In the genomic region with DNA sequence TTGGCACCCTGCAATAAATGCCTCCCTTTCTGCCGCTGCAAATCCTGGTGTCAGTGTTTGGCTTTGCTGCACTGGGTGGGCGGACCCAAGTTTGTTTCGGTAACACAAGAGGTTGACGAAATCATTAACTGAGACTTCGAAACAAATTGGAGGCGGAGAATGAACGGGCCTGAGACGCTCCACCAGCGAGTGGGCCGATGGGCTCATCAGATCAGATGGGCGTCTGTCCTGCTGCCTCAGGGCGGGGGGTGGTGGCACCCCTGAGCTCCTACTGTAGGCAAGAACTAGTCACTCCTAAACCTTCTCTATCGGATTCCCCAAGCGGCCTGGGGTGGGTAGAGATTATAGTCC, we compare ENCODE assay signal across 8 cellular contexts. TPM values are rescaled to one million over a fixed set of nuclear protein-coding genes. Genes with fewer than 3 reads are reported as not detected.
DNase-seq lines count a peak whose midpoint lies in the region; ATAC-seq and TF ChIP-seq lines count a peak whose summit lies in the region.

No MANE protein-coding gene starts in this region.

- ATAC-seq in SK-N-SH treated with all-trans-retinoic acid at 6 μM for 48 hours (no peak), natural killer cell (no peak), GM18868 (IDR thresholded peaks at IDR 0.05; ENCODE audit: unreplicated experiment) (no peak)

- peaks cover 10 to 11% of the 10 kb centered on the region in 2 donors for H3K27me3 Mint-ChIP-seq in natural killer cell (ENCODE audit: low read depth in 2 of 2)

- H3K36me3 ChIP-seq in SK-N-SH (replicated peaks in 1 of 2; ENCODE audit: control insufficient read depth in 1 of 2, insufficient read depth in 2 of 2, low read length in 1 of 2) (peaks cover 0 to 1% of the 10 kb centered on the region in 2 experiments), SK-N-MC (ENCODE audit: insufficient read depth, low read length) (no peaks in the 10 kb centered on the region), fibroblast of lung (ENCODE audit: control insufficient read depth, insufficient read depth, low read length) (no peaks in the 10 kb centered on the region)

- no peak for DNase-seq in SK-N-SH
- DNase-seq in SK-N-MC (ENCODE audit: low read depth, low spot score) = no peak
- DNase-seq in fibroblast of lung (ENCODE audit: low read depth in 2 of 2) = peak; percentile 52 to 83
- DNase-seq in natural killer cell = no peak
- no peak for DNase-seq in NCI-H128 (lab: John Stamatoyannopoulos, UW; ENCODE audit: unreplicated experiment)
- DNase-seq in NCI-H146 (lab: John Stamatoyannopoulos, UW) = no peak

- POLR2A ChIA-PET in SK-N-SH (lab: Yijun Ruan, JAX) = no interaction called here

- H3K27me3 ChIP-seq in SK-N-SH (ENCODE audit: insufficient read depth) (no peaks in the 10 kb centered on the region), fibroblast of lung (ENCODE audit: control insufficient read depth, insufficient read depth, low read length) (no peaks in the 10 kb centered on the region)

- H2AFZ ChIP-seq in SK-N-SH (ENCODE audit: low read depth) (peak overlapping the region; percentile 88), fibroblast of lung (ENCODE audit: low read length) (peak overlapping the region; percentile 65)

- H3K9ac ChIP-seq in SK-N-SH = peak overlapping the region; percentile 74
- H3K9ac ChIP-seq in SK-N-MC (ENCODE audit: insufficient read length) = peak overlapping the region; percentile 81
- H3K9ac ChIP-seq in fibroblast of lung (ENCODE audit: insufficient read depth, low read length) = peak overlapping the region; percentile 63

- H3K27ac ChIP-seq in SK-N-SH (ENCODE audit: low read depth in 2 of 2, low read length in 1 of 2) (peak overlapping the region; percentile 69 to 94), SK-N-MC (no peak overlapping the region), fibroblast of lung (ENCODE audit: insufficient read depth, low read length) (peak overlapping the region; percentile 75)

- TF ChIP-seq CTCF in SK-N-SH (IDR thresholded peaks at IDR 0.05) (no peak), fibroblast of lung (conservative IDR thresholded peaks at IDR 0.05 in 1 of 2, IDR thresholded peaks at IDR 0.05 in 1 of 2; ENCODE audit: low read depth in 1 of 2, low read length in 2 of 2) (no peak), natural killer cell (IDR thresholded peaks at IDR 0.05) (no peak)

- TF ChIP-seq EP300 in SK-N-SH (IDR thresholded peaks at IDR 0.05; ENCODE audit: borderline replicate concordance in 1 of 2, low read depth in 1 of 2, low read length in 1 of 2) = no peak

- H3K9me2 ChIP-seq in SK-N-SH = no peaks in the 10 kb centered on the region

- no peaks in the 10 kb centered on the region for H3K36me3 Mint-ChIP-seq in natural killer cell

- H3K9me3 ChIP-seq in SK-N-SH (no peaks in the 10 kb centered on the region), SK-N-MC (ENCODE audit: low read depth, low read length) (no peaks in the 10 kb centered on the region), fibroblast of lung (ENCODE audit: control insufficient read depth, insufficient read depth, low read depth, low read length) (no peaks in the 10 kb centered on the region)

- H4K20me1 ChIP-seq in SK-N-SH (ENCODE audit: insufficient read depth) = peaks cover 4% of the 10 kb centered on the region; the same call in 1 of the 2 replicates
- H4K20me1 ChIP-seq in fibroblast of lung (ENCODE audit: control insufficient read depth, extremely low read depth, insufficient read depth, low read length) = no peaks in the 10 kb centered on the region

- H3K4me3 ChIP-seq in SK-N-SH (ENCODE audit: low read depth in 2 of 2, low read length in 1 of 2) (peak overlapping the region; percentile 81 to 89), SK-N-MC (peak overlapping the region; percentile 84), fibroblast of lung (replicated peaks in 1 of 4; ENCODE audit: control extremely low read depth in 1 of 4, insufficient read depth in 1 of 4, low read depth in 3 of 4, low read length in 4 of 4) (peak overlapping the region; percentile 31 to 64 (median 51))

- intact Hi-C loops in natural killer cell (cut with micrococcal nuclease) = loop anchor here (1.0 kb wide), 1 partner anchor 25 kb away; no protein-coding TSS in a partner anchor

- no peak for TF ChIP-seq RAD21 in SK-N-SH (IDR thresholded peaks at IDR 0.05; ENCODE audit: low read length)

- peak overlapping the region; percentile 91 for H3K4me3 Mint-ChIP-seq in natural killer cell

- peaks cover 5 to 33% of the 10 kb centered on the region in 2 experiments; a peak in 2 of 4 replicates for H3K4me1 ChIP-seq in SK-N-SH (ENCODE audit: control insufficient read depth in 1 of 2, insufficient read depth in 2 of 2, low read depth in 1 of 2, low read length in 1 of 2)
- peaks cover 13% of the 10 kb centered on the region for H3K4me1 ChIP-seq in fibroblast of lung (ENCODE audit: control insufficient read depth, extremely low read depth, insufficient read depth, low read length)

- H3K79me2 ChIP-seq in SK-N-SH (ENCODE audit: insufficient read depth) (peaks cover 40% of the 10 kb centered on the region), fibroblast of lung (ENCODE audit: control insufficient read depth, insufficient read depth, low read length) (peaks cover 14% of the 10 kb centered on the region)

- WGBS in SK-N-SH (ENCODE audit: low lambda C conversion rate) = 69% methylated on average over 14 of the region's 14 CpGs

- H3F3A ChIP-seq in SK-N-SH (replicated peaks; ENCODE audit: insufficient read depth) = no peaks in the 10 kb centered on the region

- H3K4me1 Mint-ChIP-seq in natural killer cell = peaks cover 28 to 42% of the 10 kb centered on the region in 2 donors

- H3K27ac Mint-ChIP-seq in natural killer cell = peak overlapping the region; percentile 78 to 83

- no peaks in the 10 kb centered on the region for H3K9me3 Mint-ChIP-seq in natural killer cell

- CTCF ChIA-PET in SK-N-SH (lab: Yijun Ruan, JAX) = interaction anchor here (1.0 to 5.3 kb wide), 8 partner anchors 8 to 146 kb away, joined by 3 to 51 read pairs (median 7); a partner anchor contains a TSS

- H3K4me2 ChIP-seq in SK-N-SH (peak overlapping the region; percentile 96), fibroblast of lung (ENCODE audit: extremely low read depth, insufficient read depth, low read length) (peak overlapping the region; percentile 74)

TF ChIP-seq in SK-N-SH, 30 proteins besides CTCF, POLR2A, EP300 and RAD21:
- TF ChIP-seq, protein P1, sequence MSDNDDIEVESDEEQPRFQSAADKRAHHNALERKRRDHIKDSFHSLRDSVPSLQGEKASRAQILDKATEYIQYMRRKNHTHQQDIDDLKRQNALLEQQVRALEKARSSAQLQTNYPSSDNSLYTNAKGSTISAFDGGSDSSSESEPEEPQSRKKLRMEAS (IDR thresholded peaks at IDR 0.05; ENCODE audit: low read depth) = no peak
- no peak for TF ChIP-seq POLR2AphosphoS5 (IDR thresholded peaks at IDR 0.05; ENCODE audit: low read depth, low read length)
- TF ChIP-seq JUND (IDR thresholded peaks at IDR 0.05) = no peak
- no peak for TF ChIP-seq TAF1 (IDR thresholded peaks at IDR 0.05; ENCODE audit: borderline replicate concordance, low read depth, low read length)
- TF ChIP-seq SIN3A (IDR thresholded peaks at IDR 0.05; ENCODE audit: borderline replicate concordance, low read depth, low read length) = no peak

TF ChIP-seq in SK-N-SH treated with all-trans-retinoic acid at 6 μM for 48 hours, 23 proteins besides CTCF, POLR2A, EP300 and RAD21:
- TF ChIP-seq ESRRG (CRISPR knock-in tag; IDR thresholded peaks at IDR 0.05) = no peak
- TF ChIP-seq ISL1 (CRISPR knock-in tag; IDR thresholded peaks at IDR 0.05) = no peak
- TF ChIP-seq, protein P2, sequence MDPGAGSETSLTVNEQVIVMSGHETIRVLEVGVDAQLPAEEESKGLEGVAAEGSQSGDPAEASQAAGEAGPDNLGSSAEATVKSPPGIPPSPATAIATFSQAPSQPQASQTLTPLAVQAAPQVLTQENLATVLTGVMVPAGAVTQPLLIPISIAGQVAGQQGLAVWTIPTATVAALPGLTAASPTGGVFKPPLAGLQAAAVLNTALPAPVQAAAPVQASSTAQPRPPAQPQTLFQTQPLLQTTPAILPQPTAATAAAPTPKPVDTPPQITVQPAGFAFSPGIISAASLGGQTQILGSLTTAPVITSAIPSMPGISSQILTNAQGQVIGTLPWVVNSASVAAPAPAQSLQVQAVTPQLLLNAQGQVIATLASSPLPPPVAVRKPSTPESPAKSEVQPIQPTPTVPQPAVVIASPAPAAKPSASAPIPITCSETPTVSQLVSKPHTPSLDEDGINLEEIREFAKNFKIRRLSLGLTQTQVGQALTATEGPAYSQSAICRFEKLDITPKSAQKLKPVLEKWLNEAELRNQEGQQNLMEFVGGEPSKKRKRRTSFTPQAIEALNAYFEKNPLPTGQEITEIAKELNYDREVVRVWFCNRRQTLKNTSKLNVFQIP (CRISPR knock-in tag; IDR thresholded peaks at IDR 0.05; ENCODE audit: borderline replicate concordance, low read depth) = no peak
- no peak for TF ChIP-seq OSR1 (CRISPR knock-in tag; IDR thresholded peaks at IDR 0.05)
- TF ChIP-seq ARNTL (CRISPR knock-in tag; IDR thresholded peaks at IDR 0.05; ENCODE audit: borderline replicate concordance, low read depth) = no peak
- no peak for TF ChIP-seq ZFP3 (CRISPR knock-in tag; IDR thresholded peaks at IDR 0.05)

RNA-seq across cellular contexts. Expression of a gene that starts 0.9 kb away (rescaled TPM):
- polyA plus RNA-seq in SK-N-SH (2012; rRNA removed) (31.6 and 33.1 TPM in 2 replicates), fibroblast of lung (20.4 and 29.0 TPM in 2 replicates)
- polyA plus RNA-seq in SK-N-SH (2012; cell fraction: cytosol; rRNA removed) = 10.2 and 17.6 TPM in 2 replicates
- 71.6 and 84.7 TPM in 2 replicates for polyA plus RNA-seq in SK-N-SH (2012; cell fraction: nucleus; rRNA removed)
- total RNA-seq in fibroblast of lung (12.3 and 17.5 TPM in 2 replicates), natural killer cell (10 to 100 TPM; 32.3 to 34.5 (median 34.3) TPM)
- 21.9 and 30.1 TPM in 2 replicates for polyA plus RNA-seq in fibroblast of lung (2012)
- polyA minus RNA-seq in fibroblast of lung (ENCODE audit: low replicate concordance) = 37.0 and 64.5 TPM in 2 replicates

RNA-seq across cellular contexts. Expression of a gene that starts 31.7 kb away (rescaled TPM):
- polyA plus RNA-seq in SK-N-SH (2012; rRNA removed) (not detected in 2 replicates), fibroblast of lung (not detected in 2 replicates)
- not detected in 2 replicates for polyA plus RNA-seq in SK-N-SH (2012; cell fraction: cytosol; rRNA removed)
- 0.04 TPM in 1 of 2 replicates, not detected in the other for polyA plus RNA-seq in SK-N-SH (2012; cell fraction: nucleus; rRNA removed)
- total RNA-seq in fibroblast of lung (not detected in 2 replicates), natural killer cell (not detected)
- polyA plus RNA-seq in fibroblast of lung (2012) = not detected in 2 replicates
- polyA minus RNA-seq in fibroblast of lung (ENCODE audit: low replicate concordance) = not detected in 2 replicates

RNA-seq across cellular contexts. Expression of a gene that starts 36.8 kb away (rescaled TPM):
- polyA plus RNA-seq in SK-N-SH (2012; rRNA removed) (0.20 TPM in 1 of 2 replicates, not detected in the other), fibroblast of lung (not detected in 2 replicates)
- polyA plus RNA-seq in SK-N-SH (2012; cell fraction: cytosol; rRNA removed) = 0.23 TPM in 1 of 2 replicates, not detected in the other
- polyA plus RNA-seq in SK-N-SH (2012; cell fraction: nucleus; rRNA removed) = 1.5 TPM in 2 replicates
- total RNA-seq in fibroblast of lung (0.51 and 0.83 TPM in 2 replicates), natural killer cell (1 to 10 TPM in 1 of 3 donors, under 1 TPM in 2; 0.82 to 1.4 (median 0.85) TPM)
- not detected in 2 replicates for polyA plus RNA-seq in fibroblast of lung (2012)
- polyA minus RNA-seq in fibroblast of lung (ENCODE audit: low replicate concordance) = not detected in 2 replicates

Comparison
In these comparisons a context has a peak if more than half of its experiments do, and no peak if none do; other contexts are left out.
1. DNase-seq: peak in fibroblast of lung (2 of 2); none in SK-N-SH (single experiment), SK-N-MC (single experiment), natural killer cell (single experiment), NCI-H128 (single experiment) and NCI-H146 (single experiment).
2. Peak in every context shown above with its lines, with median percentiles within 50 percentile points of each other: H3K4me3 ChIP-seq and H3K9ac ChIP-seq.